30 cellular contexts compared by ENCODE assay signal in genomic region chr22:34709641-34710040, GRCh38.
"Had no signal": no experiment of that assay in that cellular context is flagged by ENCODE, and none has a peak within 500 bp of the region (broad histone marks: within the 10 kb centered on the region; RNA-seq: fewer than 3 reads in every experiment).

No MANE protein-coding gene starts in this region.

- H3K79me2 ChIP-seq: parathyroid adenoma had no signal

- H3K36me3 Mint-ChIP-seq: activated CD4-positive, alpha-beta memory T cell treated with anti-CD3 and anti-CD28 coated beads for 36 hours; activated naive CD8-positive, alpha-beta T cell treated with anti-CD3 and anti-CD28 coated beads for 36 hours; brain; mesothelial cell of epicardium; naive B cell had no signal

- H3K36me3 ChIP-seq: adrenal gland, esophagus squamous epithelium, sigmoid colon, suprapubic skin, tibial artery had no signal

- ATAC-seq: left cardiac atrium, left ventricle myocardium superior, psoas muscle had no signal

- H2AFZ ChIP-seq: parathyroid adenoma had no signal

- H3K27me3 ChIP-seq: adrenal gland, sigmoid colon, tibial artery had no signal

- H3K27ac ChIP-seq: adrenal gland, esophagus squamous epithelium, parathyroid adenoma, psoas muscle, sigmoid colon, suprapubic skin, tibial artery, VCaP had no signal

- H3K27ac Mint-ChIP-seq: activated CD4-positive, alpha-beta memory T cell treated with anti-CD3 and anti-CD28 coated beads for 36 hours; activated naive CD4-positive, alpha-beta T cell treated with anti-CD3 and anti-CD28 coated beads for 36 hours; activated naive CD8-positive, alpha-beta T cell treated with anti-CD3 and anti-CD28 coated beads for 36 hours; activated T-helper 1 cell treated with anti-CD3 and anti-CD28 coated beads, Interleukin-12 subunit alpha, Interleukin-12 subunit beta, Interleukin-2, Interleukin-4 antibody, amounts not matched to agents 30 ng/mL and 10 ng/mL and 1 ng/mL, durations not matched to agents 14 hours and 24 hours and 36 hours; brain; mesothelial cell of epicardium; naive B cell had no signal

- H3K4me1 ChIP-seq: adrenal gland, esophagus squamous epithelium, parathyroid adenoma, psoas muscle, sigmoid colon, tibial artery had no signal

- DNase-seq: activated CD4-positive, alpha-beta memory T cell treated with anti-CD3 and anti-CD28 coated beads for 36 hours; activated CD4-positive, alpha-beta T cell treated with anti-CD3 and anti-CD28 coated beads for 48 hours; activated CD8-positive, alpha-beta memory T cell treated with anti-CD3 and anti-CD28 coated beads, Interleukin-2, amount 50 U/mL, for 4 hours; activated effector memory CD4-positive, alpha-beta T cell treated with anti-CD3 and anti-CD28 coated beads, Interleukin-2, amount 50 U/mL, for 16 hours; activated naive CD4-positive, alpha-beta T cell treated with anti-CD3 and anti-CD28 coated beads for 36 hours; activated naive CD8-positive, alpha-beta T cell treated with anti-CD3 and anti-CD28 coated beads for 36 hours; activated T-cell treated with anti-CD3 and anti-CD28 coated beads, Interleukin-2, amount 50 U/mL, for 1 hour; adrenal gland; aorta; caudate nucleus; cortex of kidney; esophagus squamous epithelium; left cardiac atrium; left ventricle myocardium superior; naive B cell; occipital lobe; psoas muscle; sigmoid colon; stimulated activated CD4-positive, alpha-beta T cell treated with anti-CD3 and anti-CD28 coated beads, Interleukin-15, amount 100 ng/mL, for 24 hours; stimulated activated CD4-positive, alpha-beta T cell treated with anti-CD3 and anti-CD28 coated beads, Interleukin-2, amount 100 ng/mL, for 24 hours; stimulated activated naive CD4-positive, alpha-beta T cell; tibial artery had no signal

- H3K9me3 ChIP-seq: adrenal gland, esophagus squamous epithelium, psoas muscle, sigmoid colon, suprapubic skin, tibial artery had no signal

- H3K4me1 Mint-ChIP-seq: activated naive CD8-positive, alpha-beta T cell treated with anti-CD3 and anti-CD28 coated beads for 36 hours; brain; mesothelial cell of epicardium; naive B cell; neural crest cell had no signal

- H3K4me3 Mint-ChIP-seq: activated CD4-positive, alpha-beta memory T cell treated with anti-CD3 and anti-CD28 coated beads for 36 hours; activated naive CD4-positive, alpha-beta T cell treated with anti-CD3 and anti-CD28 coated beads for 36 hours; activated naive CD8-positive, alpha-beta T cell treated with anti-CD3 and anti-CD28 coated beads for 36 hours; activated T-helper 1 cell treated with anti-CD3 and anti-CD28 coated beads, Interleukin-12 subunit alpha, Interleukin-12 subunit beta, Interleukin-2, Interleukin-4 antibody, amounts not matched to agents 30 ng/mL and 10 ng/mL and 1 ng/mL, durations not matched to agents 14 hours and 24 hours and 36 hours; brain; mesothelial cell of epicardium; naive B cell; neural crest cell had no signal

- H3K9me3 Mint-ChIP-seq: activated CD4-positive, alpha-beta memory T cell treated with anti-CD3 and anti-CD28 coated beads for 36 hours; activated naive CD4-positive, alpha-beta T cell treated with anti-CD3 and anti-CD28 coated beads for 36 hours; activated naive CD8-positive, alpha-beta T cell treated with anti-CD3 and anti-CD28 coated beads for 36 hours; neural crest cell had no signal

- FAIRE-seq: frontal cortex had no signal

- H3K4me3 ChIP-seq: adrenal gland, esophagus squamous epithelium, psoas muscle, sigmoid colon, suprapubic skin, tibial artery had no signal

- H3K9ac ChIP-seq: parathyroid adenoma had no signal

- H3K27me3 Mint-ChIP-seq: activated CD4-positive, alpha-beta memory T cell treated with anti-CD3 and anti-CD28 coated beads for 36 hours had no signal
